In genomic region chr1:24906760-24907490, GRCh38 we compare ENCODE assay signal across 1 cellular context.
TF ChIP-seq lines count a peak whose summit lies in the region.

No MANE protein-coding gene starts in this region.

TF ChIP-seq in HepG2, 621 proteins besides CTCF, POLR2A, EP300 and RAD21:
- TF ChIP-seq ATF7-NPFF (CRISPR knock-in tag; IDR thresholded peaks at IDR 0.05; ENCODE audit: low read depth): no peak
- no peak for TF ChIP-seq ZNF326 (CRISPR knock-in tag; IDR thresholded peaks at IDR 0.05; ENCODE audit: borderline replicate concordance)
- no peak for TF ChIP-seq ZSCAN12 (CRISPR knock-in tag; IDR thresholded peaks at IDR 0.05)
- TF ChIP-seq PAXIP1 (CRISPR knock-in tag; conservative IDR thresholded peaks at IDR 0.05): no peak
- TF ChIP-seq ZNF343 (CRISPR knock-in tag; IDR thresholded peaks at IDR 0.05): no peak
- no peak for TF ChIP-seq ZNF75D (CRISPR knock-in tag; IDR thresholded peaks at IDR 0.05; ENCODE audit: borderline replicate concordance)
- no peak for TF ChIP-seq ZNF280D (CRISPR knock-in tag; IDR thresholded peaks at IDR 0.05)
- no peak for TF ChIP-seq HNRNPL (IDR thresholded peaks at IDR 0.05; ENCODE audit: low read depth, low read length)
- no peak for TF ChIP-seq ZNF780A (CRISPR knock-in tag; IDR thresholded peaks at IDR 0.05)
- no peak for TF ChIP-seq HMGXB4 (CRISPR knock-in tag; IDR thresholded peaks at IDR 0.05; ENCODE audit: borderline replicate concordance in 1 of 2, low read depth in 1 of 2)
- TF ChIP-seq CEBPZ (IDR thresholded peaks at IDR 0.05; ENCODE audit: low read length): no peak
- no peak for TF ChIP-seq IKZF1 (IDR thresholded peaks at IDR 0.05)
- no peak for TF ChIP-seq ZNF609 (CRISPR knock-in tag; IDR thresholded peaks at IDR 0.05; ENCODE audit: borderline replicate concordance)
TF ChIP-seq in HepG2: peak in this region for 0.
